ENCODE assay signal across 9 cellular contexts in genomic region chr4:116001291-116001690, GRCh38.
"Had no signal": no experiment of that assay in that cellular context is flagged by ENCODE, and none has a peak within 500 bp of the region (broad histone marks: within the 10 kb centered on the region; RNA-seq: fewer than 3 reads in every experiment).

No MANE protein-coding gene starts in this region.

- H3K4me2 ChIP-seq: GM23338 had no signal

- H3K9me3 ChIP-seq: HAP-1 had no signal

- H3K4me1 ChIP-seq: HAP-1 had no signal

- H3K27ac ChIP-seq: GM23248 had no signal

- ATAC-seq: GM23338, HCT116 had no signal

- H3K36me3 ChIP-seq: HAP-1 had no signal

- H3K4me3 ChIP-seq: GM23248, GM23338, HAP-1 had no signal

- DNase-seq: GM23248, GOT3, H7, H9, HCEC 1CT, HFFc6 had no signal

- H2AFZ ChIP-seq: GM23248, GM23338 had no signal

- H3K9ac ChIP-seq: GM23248 had no signal
